1 cellular context compared by ENCODE assay signal in the genomic region with DNA sequence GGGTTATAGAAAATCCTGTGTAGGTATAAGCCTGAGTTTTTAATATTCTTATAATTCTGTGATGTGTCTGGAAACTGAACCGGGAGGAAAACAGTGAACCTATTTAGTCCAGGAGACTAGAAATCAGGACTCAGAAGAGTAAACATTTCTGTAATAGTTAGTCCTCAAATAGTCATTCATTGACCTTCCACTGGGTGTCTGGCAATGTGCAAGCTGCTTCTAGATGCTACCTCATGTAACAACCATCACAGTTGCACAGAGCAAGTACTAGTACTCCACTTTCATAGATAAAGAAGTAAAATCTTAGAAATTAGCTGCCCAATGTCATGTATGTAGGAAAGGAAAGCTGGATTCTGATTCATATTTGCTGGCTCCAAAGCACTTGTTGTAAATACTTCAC. TPM values are rescaled to one million over a fixed set of nuclear protein-coding genes. Genes with fewer than 3 reads are reported as not detected.
"Had no signal": no experiment of that assay in that cellular context is flagged by ENCODE, and none has a peak within 500 bp of the region (broad histone marks: within the 10 kb centered on the region; RNA-seq: fewer than 3 reads in every experiment).

No MANE protein-coding gene starts in this region.

RNA-seq across cellular contexts. Expression of a gene that starts 15.1 kb away (rescaled TPM):
- total RNA-seq: M059J had no signal
